Comparison of ENCODE assay signal across 13 cellular contexts in genomic region chr1:114122891-114123621, GRCh38. TPM values are rescaled to one million over a fixed set of nuclear protein-coding genes. Genes with fewer than 3 reads are reported as not detected.
DNase-seq lines count a peak whose midpoint lies in the region; ATAC-seq and TF ChIP-seq lines count a peak whose summit lies in the region.
"Had no signal": no experiment of that assay in that cellular context is flagged by ENCODE, and none has a peak within 500 bp of the region (broad histone marks: within the 10 kb centered on the region; RNA-seq: fewer than 3 reads in every experiment).

No MANE protein-coding gene starts in this region.

- CTCF ChIA-PET in activated CD8-positive, alpha-beta T cell treated with anti-CD3 and anti-CD28 coated beads, Interleukin-2, amount 10 ng/mL, durations not matched to agents 7 days and 5 days (lab: Charles Lee): no interaction called here

- no peak for TF ChIP-seq EP300 in sigmoid colon (IDR thresholded peaks at IDR 0.05)

- WGBS in sigmoid colon, 2 donors: 87 to 88% methylated on average over 10 of the region's 10 CpGs

- TF ChIP-seq CTCF in fibroblast of mammary gland (conservative IDR thresholded peaks at IDR 0.05; ENCODE audit: control insufficient read depth, insufficient read depth, low read depth, low read length) (no peak), sigmoid colon (IDR thresholded peaks at IDR 0.05) (no peak)

- TF ChIP-seq POLR2A in sigmoid colon (IDR thresholded peaks at IDR 0.05): no peak

- peak; percentile 51 for DNase-seq in activated effector memory CD4-positive, alpha-beta T cell treated with anti-CD3 and anti-CD28 coated beads, Interleukin-2, amount 50 U/mL, for 16 hours
- DNase-seq in activated effector memory CD4-positive, alpha-beta T cell treated with Interleukin-2 at 50 U/mL for 16 hours: no peak
- DNase-seq in RKO (ENCODE audit: low spot score): peak; percentile 66
- DNase-seq in fibroblast of mammary gland (ENCODE audit: low read depth): peak; percentile 80
- peak; percentile 50 for DNase-seq in sigmoid colon
- no peak for DNase-seq in SKM-1 treated with dmso at 0.1 percent for 144 hours (lab: John Stamatoyannopoulos, UW; ENCODE audit: unreplicated experiment)
- no peak for DNase-seq in activated CD4-positive, CD25-positive, alpha-beta regulatory T cell treated with anti-CD3 and anti-CD28 coated beads, Interleukin-2, amount 50 U/mL, for 72 hours
- no peak for DNase-seq in activated CD8-positive, alpha-beta T cell treated with anti-CD3 and anti-CD28 coated beads, Interleukin-2, amount 10 ng/mL, durations not matched to agents 7 days and 5 days
- DNase-seq: NCI-H1105 treated with DMSO at 0.1 percent for 48 hours had no signal

- H3K36me3 ChIP-seq in sigmoid colon: no peaks in the 10 kb centered on the region

- H3K27ac ChIP-seq in sigmoid colon: no peak overlapping the region

- H3K4me3 ChIP-seq in fibroblast of mammary gland (ENCODE audit: control insufficient read depth, low read depth, low read length) (no peak overlapping the region), sigmoid colon (no peak overlapping the region)

- no peaks in the 10 kb centered on the region for H3K36me3 Mint-ChIP-seq in activated CD8-positive, alpha-beta T cell treated with anti-CD3 and anti-CD28 coated beads, Interleukin-2, amount 10 ng/mL, durations not matched to agents 7 days and 5 days (ENCODE audit: low read depth)
- H3K36me3 Mint-ChIP-seq: memory B cell had no signal

- H3K9me3 ChIP-seq in sigmoid colon: no peaks in the 10 kb centered on the region

- H3K27ac Mint-ChIP-seq in activated CD8-positive, alpha-beta T cell treated with anti-CD3 and anti-CD28 coated beads, Interleukin-2, amount 10 ng/mL, durations not matched to agents 7 days and 5 days: no peak overlapping the region
- H3K27ac Mint-ChIP-seq: memory B cell had no signal

- no peaks in the 10 kb centered on the region for H3K9me3 Mint-ChIP-seq in activated CD8-positive, alpha-beta T cell treated with anti-CD3 and anti-CD28 coated beads, Interleukin-2, amount 10 ng/mL, durations not matched to agents 7 days and 5 days (ENCODE audit: insufficient read depth)
- H3K9me3 Mint-ChIP-seq: memory B cell had no signal

- H3K27me3 Mint-ChIP-seq in activated CD8-positive, alpha-beta T cell treated with anti-CD3 and anti-CD28 coated beads, Interleukin-2, amount 10 ng/mL, durations not matched to agents 7 days and 5 days (ENCODE audit: low read depth): no peaks in the 10 kb centered on the region

- intact Hi-C loops in sigmoid colon (cut with DNase I): no loop called here

- POLR2A ChIA-PET in activated CD8-positive, alpha-beta T cell treated with anti-CD3 and anti-CD28 coated beads, Interleukin-2, amount 10 ng/mL, durations not matched to agents 7 days and 5 days (lab: Charles Lee): no interaction called here

- H3K4me3 Mint-ChIP-seq in activated CD8-positive, alpha-beta T cell treated with anti-CD3 and anti-CD28 coated beads, Interleukin-2, amount 10 ng/mL, durations not matched to agents 7 days and 5 days: no peak overlapping the region
- H3K4me3 Mint-ChIP-seq: memory B cell had no signal

- H3K4me1 ChIP-seq in sigmoid colon: no peaks in the 10 kb centered on the region

- peaks cover 12% of the 10 kb centered on the region for H3K4me1 Mint-ChIP-seq in activated CD8-positive, alpha-beta T cell treated with anti-CD3 and anti-CD28 coated beads, Interleukin-2, amount 10 ng/mL, durations not matched to agents 7 days and 5 days (ENCODE audit: low read depth)

- ATAC-seq in activated CD8-positive, alpha-beta T cell treated with anti-CD3 and anti-CD28 coated beads, Interleukin-2, amount 10 ng/mL, durations not matched to agents 7 days and 5 days: no peak

- no peaks in the 10 kb centered on the region for H3K27me3 ChIP-seq in sigmoid colon

RNA-seq across cellular contexts. Expression of gene SYT6, which starts 30.6 kb away (rescaled TPM):
- total RNA-seq in sigmoid colon: 1 to 10 TPM in 1 of 4 donors, under 1 TPM in 2, not detected in 1; 0.36 to 1.9 (median 0.55) TPM
- under 1 TPM in 1 of 3 donors, not detected in 2; 0.32 TPM for polyA plus RNA-seq in sigmoid colon
- total RNA-seq in activated CD8-positive, alpha-beta T cell treated with anti-CD3 and anti-CD28 coated beads, Interleukin-2, amount 10 ng/mL, durations not matched to agents 7 days and 5 days: not detected
- total RNA-seq: H4, OCI-LY7 had no signal
- polyA plus RNA-seq: AG04450 had no signal

Comparison
In these comparisons a context has a peak if more than half of its experiments do, and no peak if none do; other contexts are left out.
1. DNase-seq: peak in activated effector memory CD4-positive, alpha-beta T cell treated with anti-CD3 and anti-CD28 coated beads, Interleukin-2, amount 50 U/mL, for 16 hours (single experiment), RKO (single experiment), fibroblast of mammary gland (single experiment) and sigmoid colon (single experiment); none in activated effector memory CD4-positive, alpha-beta T cell treated with Interleukin-2 at 50 U/mL for 16 hours (single experiment), SKM-1 treated with dmso at 0.1 percent for 144 hours (single experiment), activated CD4-positive, CD25-positive, alpha-beta regulatory T cell treated with anti-CD3 and anti-CD28 coated beads, Interleukin-2, amount 50 U/mL, for 72 hours (single experiment) and activated CD8-positive, alpha-beta T cell treated with anti-CD3 and anti-CD28 coated beads, Interleukin-2, amount 10 ng/mL, durations not matched to agents 7 days and 5 days (single experiment).